In the genomic region with DNA sequence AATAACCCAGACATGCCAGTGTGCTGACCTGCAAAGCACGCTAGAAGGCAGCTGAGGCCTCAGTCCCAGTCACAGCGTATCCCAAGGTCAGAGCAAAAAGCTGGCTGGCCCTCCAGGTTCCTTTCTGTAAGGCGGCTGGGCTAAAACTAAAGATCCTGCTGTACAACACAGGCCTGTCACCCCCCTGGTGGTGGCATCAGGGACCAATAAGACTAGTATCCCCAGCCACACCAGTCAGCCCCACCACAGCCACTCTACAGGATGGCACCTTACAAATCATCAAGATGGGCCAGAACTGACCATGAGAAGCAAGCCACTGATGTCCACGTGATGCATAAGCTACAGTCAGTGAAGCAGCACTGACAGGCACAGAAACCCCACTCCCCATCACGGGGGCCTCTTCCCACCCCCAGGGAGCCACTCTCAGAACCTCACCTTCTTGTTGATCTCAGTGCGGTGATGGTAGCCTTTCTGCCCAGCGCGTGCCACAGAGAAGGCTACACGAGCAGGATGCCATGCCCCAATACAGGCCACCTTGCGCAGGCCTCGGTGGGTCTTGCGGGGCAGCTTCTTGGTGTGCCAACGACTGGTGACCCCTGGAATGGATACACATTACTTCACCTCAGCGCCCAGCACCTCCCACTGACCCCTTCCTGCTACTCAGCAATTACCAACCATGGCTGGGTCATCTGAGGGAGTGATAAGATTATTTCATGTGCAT, we compare ENCODE assay signal across 1 cellular context.
TF ChIP-seq lines count a peak whose summit lies in the region.

No MANE protein-coding gene starts in this region.

TF ChIP-seq in GM12878, 131 proteins besides CTCF, POLR2A, EP300 and RAD21:
- TF ChIP-seq POLR2AphosphoS5 (IDR thresholded peaks at IDR 0.05; ENCODE audit: low read length) (0 out of 2 replicates have a peak, but pooled peaks have one; percentile 21), NR2C1 (IDR thresholded peaks at IDR 0.05) (no peak)
